Comparison of ENCODE assay signal across 8 cellular contexts in the genomic region with DNA sequence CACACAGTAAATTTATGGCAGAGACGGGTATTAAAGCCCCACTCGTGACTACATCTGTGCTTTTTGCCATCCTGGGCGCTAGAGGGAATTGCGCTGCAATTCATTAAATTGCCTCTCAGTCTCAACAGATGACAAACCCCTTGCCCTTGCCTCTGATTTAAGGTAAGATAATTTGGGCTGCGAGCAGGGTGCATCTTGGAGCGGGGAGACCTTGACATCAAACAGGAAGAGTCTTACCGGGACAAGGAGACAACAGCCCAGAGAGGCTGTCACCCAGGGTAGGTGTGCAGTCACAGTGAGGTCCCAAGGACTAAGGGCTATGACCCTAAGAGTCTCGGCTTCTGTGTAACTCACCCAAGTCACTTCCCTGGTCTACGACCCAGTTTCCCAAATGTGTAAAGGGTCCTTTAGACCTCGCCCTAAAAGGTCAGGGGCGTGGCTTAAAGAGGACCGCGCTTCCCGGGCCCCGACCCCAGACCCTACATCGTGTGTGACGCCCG. TPM values are rescaled to one million over a fixed set of nuclear protein-coding genes. Genes with fewer than 3 reads are reported as not detected.
DNase-seq lines count a peak whose midpoint lies in the region; ATAC-seq and TF ChIP-seq lines count a peak whose summit lies in the region.

No MANE protein-coding gene starts in this region.

- TF ChIP-seq CTCF in breast epithelium (IDR thresholded peaks at IDR 0.05) (peak in 1 of 3 donors; percentile 21), liver (IDR thresholded peaks at IDR 0.05; ENCODE audit: low read depth, low read length, missing input control) (no peak)

- WGBS in liver = 19% methylated on average over 18 of the region's 18 CpGs
- 6% methylated on average over 18 of the region's 18 CpGs for WGBS in urinary bladder

- H3K27ac ChIP-seq in breast epithelium = peak overlapping the region; percentile 99
- H3K27ac ChIP-seq in liver (ENCODE audit: low read depth in 1 of 2, low read length in 2 of 2) = peak overlapping the region; percentile 98 to 99
- peak overlapping the region; percentile 93 for H3K27ac ChIP-seq in urinary bladder (ENCODE audit: low read depth)

- H3K9me3 ChIP-seq in breast epithelium (no peaks in the 10 kb centered on the region), liver (ENCODE audit: control insufficient read depth in 4 of 4, low read length in 3 of 4) (no peaks in the 10 kb centered on the region)

- TF ChIP-seq RAD21 in liver (IDR thresholded peaks at IDR 0.05) = peak in 1 of 2 donors; percentile 3

- DNase-seq in DMS153 (lab: John Stamatoyannopoulos, UW) (peak; percentile 57), NCI-H2227 (lab: John Stamatoyannopoulos, UW; ENCODE audit: unreplicated experiment) (peak; percentile 52), breast epithelium (ENCODE audit: low spot score in 2 of 2) (peak in 1 of 2 donors; percentile 40), UCSD-AML1 (lab: John Stamatoyannopoulos, UW; ENCODE audit: unreplicated experiment) (no peak), NCI-H187 (lab: John Stamatoyannopoulos, UW) (no peak)

- intact Hi-C loops in breast epithelium (cut with DNase I; ENCODE audit: low total_unique reads) = no loop called here

- ATAC-seq in GM21423 (IDR thresholded peaks at IDR 0.05; ENCODE audit: unreplicated experiment) = peak; percentile 7

- H3K4me1 ChIP-seq in breast epithelium (no peaks in the 10 kb centered on the region), liver (ENCODE audit: control insufficient read depth in 4 of 4, insufficient read depth in 4 of 4, low read length in 3 of 4) (peaks cover 0 to 28% (median 16%) of the 10 kb centered on the region in 4 donors), urinary bladder (ENCODE audit: insufficient read depth) (peaks cover 1% of the 10 kb centered on the region)

- H3K27me3 ChIP-seq in breast epithelium (no peaks in the 10 kb centered on the region), liver (ENCODE audit: control insufficient read depth in 4 of 4, insufficient read depth in 4 of 4, low read length in 3 of 4) (no peaks in the 10 kb centered on the region)

- H3K36me3 ChIP-seq in breast epithelium (no peaks in the 10 kb centered on the region), liver (ENCODE audit: control insufficient read depth in 4 of 4, insufficient read depth in 3 of 4, low read depth in 1 of 4, low read length in 3 of 4) (peaks cover 0 to 9% (median 3%) of the 10 kb centered on the region in 4 donors), urinary bladder (ENCODE audit: insufficient read depth) (no peaks in the 10 kb centered on the region)

- H3K4me3 ChIP-seq in breast epithelium (peak overlapping the region; percentile 74 to 92 (median 86)), liver (ENCODE audit: low read depth in 1 of 3, low read length in 3 of 3) (peak overlapping the region; percentile 12 to 81 (median 29)), urinary bladder (ENCODE audit: low read depth, low read length) (peak overlapping the region; percentile 46)

- peak overlapping the region; percentile 49 to 69 for H3K9ac ChIP-seq in liver (ENCODE audit: low read depth in 1 of 2, low read length in 2 of 2)

- no peak for TF ChIP-seq POLR2A in breast epithelium (IDR thresholded peaks at IDR 0.05)

TF ChIP-seq in liver, 16 proteins besides CTCF, POLR2A, EP300 and RAD21:
- TF ChIP-seq HNF4G (IDR thresholded peaks at IDR 0.05) (no peak), RXRA (IDR thresholded peaks at IDR 0.05) (peak in 1 of 2 donors; percentile 52), NR2F2 (IDR thresholded peaks at IDR 0.05) (peak; percentile 33), HNF4A (conservative IDR thresholded peaks at IDR 0.05) (no peak)
- TF ChIP-seq, protein P1, sequence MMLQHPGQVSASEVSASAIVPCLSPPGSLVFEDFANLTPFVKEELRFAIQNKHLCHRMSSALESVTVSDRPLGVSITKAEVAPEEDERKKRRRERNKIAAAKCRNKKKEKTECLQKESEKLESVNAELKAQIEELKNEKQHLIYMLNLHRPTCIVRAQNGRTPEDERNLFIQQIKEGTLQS (IDR thresholded peaks at IDR 0.05) = no peak
- TF ChIP-seq, protein P2, sequence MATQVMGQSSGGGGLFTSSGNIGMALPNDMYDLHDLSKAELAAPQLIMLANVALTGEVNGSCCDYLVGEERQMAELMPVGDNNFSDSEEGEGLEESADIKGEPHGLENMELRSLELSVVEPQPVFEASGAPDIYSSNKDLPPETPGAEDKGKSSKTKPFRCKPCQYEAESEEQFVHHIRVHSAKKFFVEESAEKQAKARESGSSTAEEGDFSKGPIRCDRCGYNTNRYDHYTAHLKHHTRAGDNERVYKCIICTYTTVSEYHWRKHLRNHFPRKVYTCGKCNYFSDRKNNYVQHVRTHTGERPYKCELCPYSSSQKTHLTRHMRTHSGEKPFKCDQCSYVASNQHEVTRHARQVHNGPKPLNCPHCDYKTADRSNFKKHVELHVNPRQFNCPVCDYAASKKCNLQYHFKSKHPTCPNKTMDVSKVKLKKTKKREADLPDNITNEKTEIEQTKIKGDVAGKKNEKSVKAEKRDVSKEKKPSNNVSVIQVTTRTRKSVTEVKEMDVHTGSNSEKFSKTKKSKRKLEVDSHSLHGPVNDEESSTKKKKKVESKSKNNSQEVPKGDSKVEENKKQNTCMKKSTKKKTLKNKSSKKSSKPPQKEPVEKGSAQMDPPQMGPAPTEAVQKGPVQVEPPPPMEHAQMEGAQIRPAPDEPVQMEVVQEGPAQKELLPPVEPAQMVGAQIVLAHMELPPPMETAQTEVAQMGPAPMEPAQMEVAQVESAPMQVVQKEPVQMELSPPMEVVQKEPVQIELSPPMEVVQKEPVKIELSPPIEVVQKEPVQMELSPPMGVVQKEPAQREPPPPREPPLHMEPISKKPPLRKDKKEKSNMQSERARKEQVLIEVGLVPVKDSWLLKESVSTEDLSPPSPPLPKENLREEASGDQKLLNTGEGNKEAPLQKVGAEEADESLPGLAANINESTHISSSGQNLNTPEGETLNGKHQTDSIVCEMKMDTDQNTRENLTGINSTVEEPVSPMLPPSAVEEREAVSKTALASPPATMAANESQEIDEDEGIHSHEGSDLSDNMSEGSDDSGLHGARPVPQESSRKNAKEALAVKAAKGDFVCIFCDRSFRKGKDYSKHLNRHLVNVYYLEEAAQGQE (IDR thresholded peaks at IDR 0.05) = no peak

RNA-seq across cellular contexts. Expression of a gene that starts 0.4 kb away (rescaled TPM):
- 100 to 1,000 TPM in 2 of 3 donors, 10 to 100 TPM in 1; 85.6 to 106 (median 105) TPM for total RNA-seq in breast epithelium
- total RNA-seq in liver = 10 to 100 TPM; 17.9 to 53.0 TPM
- 10 to 100 TPM; 49.7 to 51.3 TPM for polyA plus RNA-seq in liver
- total RNA-seq in urinary bladder = 15.0 TPM
- 35.3 TPM for polyA plus RNA-seq in urinary bladder

RNA-seq across cellular contexts. Expression of a gene that starts 42.0 kb away (rescaled TPM):
- total RNA-seq in breast epithelium (10 to 100 TPM; 12.8 to 28.5 (median 26.2) TPM), liver (1 to 10 TPM; 8.0 to 9.9 TPM), urinary bladder (18.9 TPM)
- polyA plus RNA-seq in liver (1 to 10 TPM; 4.0 to 6.9 TPM), urinary bladder (14.0 TPM)

Comparison
In these comparisons a context has a peak if more than half of its experiments do, and no peak if none do; other contexts are left out.
1. DNase-seq: peak in DMS153 (single experiment) and NCI-H2227 (single experiment); none in UCSD-AML1 (single experiment) and NCI-H187 (0 of 2).
2. H3K4me3 ChIP-seq: peak in every context shown above with its lines; median percentile 86 in breast epithelium; 46 in urinary bladder; 29 in liver.
3. Peak in every context shown above with its lines, with median percentiles within 50 percentile points of each other: H3K27ac ChIP-seq.